Comparison of ENCODE assay signal across 1 cellular context in genomic region chr12:48956279-48957140, GRCh38.
TF ChIP-seq lines count a peak whose summit lies in the region.

No MANE protein-coding gene starts in this region.

TF ChIP-seq in GM23338, 12 proteins besides CTCF, POLR2A, EP300 and RAD21 (continued from another document):
- TF ChIP-seq, protein P1, sequence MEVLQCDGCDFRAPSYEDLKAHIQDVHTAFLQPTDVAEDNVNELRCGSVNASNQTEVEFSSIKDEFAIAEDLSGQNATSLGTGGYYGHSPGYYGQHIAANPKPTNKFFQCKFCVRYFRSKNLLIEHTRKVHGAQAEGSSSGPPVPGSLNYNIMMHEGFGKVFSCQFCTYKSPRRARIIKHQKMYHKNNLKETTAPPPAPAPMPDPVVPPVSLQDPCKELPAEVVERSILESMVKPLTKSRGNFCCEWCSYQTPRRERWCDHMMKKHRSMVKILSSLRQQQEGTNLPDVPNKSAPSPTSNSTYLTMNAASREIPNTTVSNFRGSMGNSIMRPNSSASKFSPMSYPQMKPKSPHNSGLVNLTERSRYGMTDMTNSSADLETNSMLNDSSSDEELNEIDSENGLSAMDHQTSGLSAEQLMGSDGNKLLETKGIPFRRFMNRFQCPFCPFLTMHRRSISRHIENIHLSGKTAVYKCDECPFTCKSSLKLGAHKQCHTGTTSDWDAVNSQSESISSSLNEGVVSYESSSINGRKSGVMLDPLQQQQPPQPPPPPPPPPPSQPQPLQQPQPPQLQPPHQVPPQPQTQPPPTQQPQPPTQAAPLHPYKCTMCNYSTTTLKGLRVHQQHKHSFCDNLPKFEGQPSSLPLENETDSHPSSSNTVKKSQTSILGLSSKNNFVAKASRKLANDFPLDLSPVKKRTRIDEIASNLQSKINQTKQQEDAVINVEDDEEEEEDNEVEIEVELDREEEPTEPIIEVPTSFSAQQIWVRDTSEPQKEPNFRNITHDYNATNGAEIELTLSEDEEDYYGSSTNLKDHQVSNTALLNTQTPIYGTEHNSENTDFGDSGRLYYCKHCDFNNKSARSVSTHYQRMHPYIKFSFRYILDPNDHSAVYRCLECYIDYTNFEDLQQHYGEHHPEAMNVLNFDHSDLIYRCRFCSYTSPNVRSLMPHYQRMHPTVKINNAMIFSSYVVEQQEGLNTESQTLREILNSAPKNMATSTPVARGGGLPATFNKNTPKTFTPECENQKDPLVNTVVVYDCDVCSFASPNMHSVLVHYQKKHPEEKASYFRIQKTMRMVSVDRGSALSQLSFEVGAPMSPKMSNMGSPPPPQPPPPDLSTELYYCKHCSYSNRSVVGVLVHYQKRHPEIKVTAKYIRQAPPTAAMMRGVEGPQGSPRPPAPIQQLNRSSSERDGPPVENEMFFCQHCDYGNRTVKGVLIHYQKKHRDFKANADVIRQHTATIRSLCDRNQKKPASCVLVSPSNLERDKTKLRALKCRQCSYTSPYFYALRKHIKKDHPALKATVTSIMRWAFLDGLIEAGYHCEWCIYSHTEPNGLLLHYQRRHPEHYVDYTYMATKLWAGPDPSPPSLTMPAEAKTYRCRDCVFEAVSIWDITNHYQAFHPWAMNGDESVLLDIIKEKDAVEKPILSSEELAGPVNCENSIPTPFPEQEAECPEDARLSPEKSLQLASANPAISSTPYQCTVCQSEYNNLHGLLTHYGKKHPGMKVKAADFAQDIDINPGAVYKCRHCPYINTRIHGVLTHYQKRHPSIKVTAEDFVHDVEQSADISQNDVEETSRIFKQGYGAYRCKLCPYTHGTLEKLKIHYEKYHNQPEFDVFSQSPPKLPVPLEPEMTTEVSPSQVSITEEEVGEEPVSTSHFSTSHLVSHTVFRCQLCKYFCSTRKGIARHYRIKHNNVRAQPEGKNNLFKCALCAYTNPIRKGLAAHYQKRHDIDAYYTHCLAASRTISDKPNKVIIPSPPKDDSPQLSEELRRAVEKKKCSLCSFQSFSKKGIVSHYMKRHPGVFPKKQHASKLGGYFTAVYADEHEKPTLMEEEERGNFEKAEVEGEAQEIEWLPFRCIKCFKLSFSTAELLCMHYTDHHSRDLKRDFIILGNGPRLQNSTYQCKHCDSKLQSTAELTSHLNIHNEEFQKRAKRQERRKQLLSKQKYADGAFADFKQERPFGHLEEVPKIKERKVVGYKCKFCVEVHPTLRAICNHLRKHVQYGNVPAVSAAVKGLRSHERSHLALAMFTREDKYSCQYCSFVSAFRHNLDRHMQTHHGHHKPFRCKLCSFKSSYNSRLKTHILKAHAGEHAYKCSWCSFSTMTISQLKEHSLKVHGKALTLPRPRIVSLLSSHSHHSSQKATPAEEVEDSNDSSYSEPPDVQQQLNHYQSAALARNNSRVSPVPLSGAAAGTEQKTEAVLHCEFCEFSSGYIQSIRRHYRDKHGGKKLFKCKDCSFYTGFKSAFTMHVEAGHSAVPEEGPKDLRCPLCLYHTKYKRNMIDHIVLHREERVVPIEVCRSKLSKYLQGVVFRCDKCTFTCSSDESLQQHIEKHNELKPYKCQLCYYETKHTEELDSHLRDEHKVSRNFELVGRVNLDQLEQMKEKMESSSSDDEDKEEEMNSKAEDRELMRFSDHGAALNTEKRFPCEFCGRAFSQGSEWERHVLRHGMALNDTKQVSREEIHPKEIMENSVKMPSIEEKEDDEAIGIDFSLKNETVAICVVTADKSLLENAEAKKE (CRISPR knock-in tag; IDR thresholded peaks at IDR 0.05) = no peak
- no peak for TF ChIP-seq ZNF331 (CRISPR knock-in tag; IDR thresholded peaks at IDR 0.05; ENCODE audit: low read depth)
- TF ChIP-seq NANOG (IDR thresholded peaks at IDR 0.05; ENCODE audit: borderline replicate concordance) = no peak
- TF ChIP-seq, protein P2, sequence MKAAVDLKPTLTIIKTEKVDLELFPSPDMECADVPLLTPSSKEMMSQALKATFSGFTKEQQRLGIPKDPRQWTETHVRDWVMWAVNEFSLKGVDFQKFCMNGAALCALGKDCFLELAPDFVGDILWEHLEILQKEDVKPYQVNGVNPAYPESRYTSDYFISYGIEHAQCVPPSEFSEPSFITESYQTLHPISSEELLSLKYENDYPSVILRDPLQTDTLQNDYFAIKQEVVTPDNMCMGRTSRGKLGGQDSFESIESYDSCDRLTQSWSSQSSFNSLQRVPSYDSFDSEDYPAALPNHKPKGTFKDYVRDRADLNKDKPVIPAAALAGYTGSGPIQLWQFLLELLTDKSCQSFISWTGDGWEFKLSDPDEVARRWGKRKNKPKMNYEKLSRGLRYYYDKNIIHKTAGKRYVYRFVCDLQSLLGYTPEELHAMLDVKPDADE (IDR thresholded peaks at IDR 0.05) = 0 out of 2 replicates have a peak, but pooled peaks have one; percentile 42
TF ChIP-seq in GM23338: peak in this region for 3.
